ENCODE assay signal across 7 cellular contexts in genomic region chr5:138715931-138716432, GRCh38. TPM values are rescaled to one million over a fixed set of nuclear protein-coding genes. Genes with fewer than 3 reads are reported as not detected.
A peak's percentile ranks its signal among the peaks of the same experiment; 100 is the strongest.
DNase-seq lines count a peak whose midpoint lies in the region; ATAC-seq, FAIRE-seq and TF ChIP-seq lines count a peak whose summit lies in the region.
"Not testable (repeated sequence)": the region's sequence is repeated elsewhere in the genome, so short reads cannot be mapped to it uniquely, and the experiment has no call there.

No MANE protein-coding gene starts in this region.

- RAD21 ChIA-PET in HCT116 (lab: Charles Lee; ENCODE audit: low non-redundant PET in 1 of 2, low total read pairs in 2 of 2, uncharacterized antibody in 2 of 2, unreplicated experiment in 2 of 2), result not testable (repeated sequence)

- DNase-seq in Caki2 (ENCODE audit: low read depth) (peak; percentile 19), M059J (ENCODE audit: low read depth) (peak; percentile 15), kidney tubule cell (ENCODE audit: low spot score) (peak; percentile 27), renal cortical epithelial cell (ENCODE audit: low read depth) (peak; percentile 47)
- DNase-seq in HCT116 (ENCODE audit: low read depth, low spot score); SK-N-SH; K562 (ENCODE audit: extremely low read depth in 1 of 4, low spot score in 3 of 4): not testable (repeated sequence)

- H3K27ac ChIP-seq in HCT116 (ENCODE audit: low read depth, low read length); SK-N-SH (ENCODE audit: low read depth in 2 of 2, low read length in 1 of 2); K562 (ENCODE audit: extremely low read depth, low read depth, low read length): not testable (repeated sequence)

- intact Hi-C loops in HCT116 (cut with micrococcal nuclease); K562 (cut with micrococcal nuclease): not testable (repeated sequence)

- not testable (repeated sequence) for H3K9me2 ChIP-seq in HCT116 (ENCODE audit: insufficient read depth); SK-N-SH

- H3K4me3 ChIP-seq in HCT116 (replicated peaks in 1 of 2; ENCODE audit: low read depth in 1 of 2, low read length in 2 of 2); SK-N-SH (ENCODE audit: low read depth in 2 of 2, low read length in 1 of 2); K562: not testable (repeated sequence)

- H3K9me3 ChIP-seq in HCT116 (ENCODE audit: control insufficient read depth in 1 of 2, insufficient read depth in 1 of 2, low read depth in 1 of 2, low read length in 2 of 2); SK-N-SH; K562 (replicated peaks; ENCODE audit: control insufficient read depth, insufficient read depth, low read depth, low read length): not testable (repeated sequence)

- not testable (repeated sequence) for TF ChIP-seq EP300 in SK-N-SH (IDR thresholded peaks at IDR 0.05; ENCODE audit: borderline replicate concordance in 1 of 2, low read depth in 1 of 2, low read length in 1 of 2); K562 (IDR thresholded peaks at IDR 0.05; ENCODE audit: low read length)

- not testable (repeated sequence) for TF ChIP-seq POLR2A in HCT116 (IDR thresholded peaks at IDR 0.05; ENCODE audit: borderline replicate concordance, extremely low read depth, insufficient read depth, insufficient read length); K562 (conservative IDR thresholded peaks at IDR 0.05)

- not testable (repeated sequence) for BruUV-seq in HCT116 (replicated peaks; lab: Mats Ljungman, UMichigan); K562 (replicated peaks; lab: Mats Ljungman, UMichigan)

- not testable (repeated sequence) for H3F3A ChIP-seq in SK-N-SH (replicated peaks; ENCODE audit: insufficient read depth)

- not testable (repeated sequence) for H3K9me1 ChIP-seq in K562 (ENCODE audit: control insufficient read depth, insufficient read depth, low read length)

- H3K9ac ChIP-seq in HCT116 (ENCODE audit: low read length); SK-N-SH; K562 (ENCODE audit: insufficient read depth in 1 of 2, low read depth in 2 of 2, low read length in 2 of 2): not testable (repeated sequence)

- not testable (repeated sequence) for H3K36me3 ChIP-seq in HCT116 (ENCODE audit: control insufficient read depth in 1 of 2, insufficient read depth in 2 of 2, low read length in 2 of 2); SK-N-SH (replicated peaks in 1 of 2; ENCODE audit: control insufficient read depth in 1 of 2, insufficient read depth in 2 of 2, low read length in 1 of 2); K562 (ENCODE audit: control insufficient read depth, insufficient read depth, low read length)

- in situ Hi-C loops in Caki2 (cut with HindIII; ENCODE audit: low pct_unique_long_range_greater_than_20kb, low sequenced_read_pairs); K562 (cut with MboI): not testable (repeated sequence)

- not testable (repeated sequence) for ATAC-seq in HCT116, K562

- CTCF ChIA-PET in HCT116 (lab: Charles Lee), result interaction anchor here (1.8 kb wide), 1 partner anchor 9 kb away, joined by 5 read pairs; no protein-coding TSS in a partner anchor
- CTCF ChIA-PET in SK-N-SH (lab: Yijun Ruan, JAX); K562 (lab: Yijun Ruan, JAX; ENCODE audit: low intra/inter-chr PET ratio): not testable (repeated sequence)

- H4K20me1 ChIP-seq in HCT116 (ENCODE audit: insufficient read depth); SK-N-SH (ENCODE audit: insufficient read depth); K562 (replicated peaks; ENCODE audit: control insufficient read depth, insufficient read depth, low read length): not testable (repeated sequence)

- not testable (repeated sequence) for TF ChIP-seq RAD21 in HCT116 (IDR thresholded peaks at IDR 0.05; ENCODE audit: low read depth); SK-N-SH (IDR thresholded peaks at IDR 0.05; ENCODE audit: low read length); K562 (CRISPR knock-in tag; conservative IDR thresholded peaks at IDR 0.05 in 1 of 2, IDR thresholded peaks at IDR 0.05 in 1 of 2)

- 65% methylated on average over 8 of the region's 8 CpGs for WGBS in SK-N-SH (ENCODE audit: low lambda C conversion rate)
- 3% methylated on average over 6 of the region's 8 CpGs for WGBS in K562 (ENCODE audit: insufficient coverage, low coverage, missing lambda C conversion rate)

- H2AFZ ChIP-seq in HCT116 (ENCODE audit: low read depth, low read length, poor library complexity, severe bottlenecking), result peak overlapping the region; percentile 76
- not testable (repeated sequence) for H2AFZ ChIP-seq in SK-N-SH (ENCODE audit: low read depth); K562 (ENCODE audit: low read depth, low read length)

- not testable (repeated sequence) for H3K27me3 ChIP-seq in HCT116 (ENCODE audit: insufficient read depth, low read length); SK-N-SH (ENCODE audit: insufficient read depth); K562 (ENCODE audit: control insufficient read depth in 2 of 2, insufficient read depth in 2 of 2, low read length in 2 of 2)

- peaks cover 12 to 23% of the 10 kb centered on the region in 2 experiments for H3K4me1 ChIP-seq in HCT116 (ENCODE audit: control insufficient read depth in 1 of 2, insufficient read depth in 2 of 2, low read length in 2 of 2)
- not testable (repeated sequence) for H3K4me1 ChIP-seq in SK-N-SH (ENCODE audit: control insufficient read depth in 1 of 2, insufficient read depth in 2 of 2, low read depth in 1 of 2, low read length in 1 of 2); K562 (replicated peaks in 1 of 2; ENCODE audit: control insufficient read depth in 2 of 2, insufficient read depth in 2 of 2, low read length in 2 of 2)

- not testable (repeated sequence) for FAIRE-seq in K562 (lab: Jason Lieb, UNC)

- POLR2A ChIA-PET in HCT116 (lab: Charles Lee) (interaction anchor here (1.3 kb wide), 1 partner anchor 9 kb away, joined by 4 read pairs; no protein-coding TSS in a partner anchor), SK-N-SH (lab: Yijun Ruan, JAX) (interaction anchor here (0.7 kb wide), 1 partner anchor 10 kb away, joined by 3 read pairs; no protein-coding TSS in a partner anchor), K562 (lab: Yijun Ruan, JAX) (interaction anchor here (1.0 to 1.4 kb wide), 3 partner anchors 14 to 18 kb away, joined by 3 to 5 read pairs (median 3); no protein-coding TSS in a partner anchor)

- not testable (repeated sequence) for H3K79me2 ChIP-seq in HCT116 (ENCODE audit: insufficient read depth, low read length); SK-N-SH (ENCODE audit: insufficient read depth); K562 (ENCODE audit: control insufficient read depth, insufficient read depth, low read length)

- not testable (repeated sequence) for TF ChIP-seq CTCF in HCT116 (IDR thresholded peaks at IDR 0.05 in 2 of 3, conservative IDR thresholded peaks at IDR 0.05 in 1 of 3; ENCODE audit: borderline replicate concordance in 1 of 3, insufficient read depth in 1 of 3, low read depth in 2 of 3, low read length in 2 of 3); SK-N-SH (IDR thresholded peaks at IDR 0.05); K562 (IDR thresholded peaks at IDR 0.05 in 2 of 3, conservative IDR thresholded peaks at IDR 0.05 in 1 of 3; ENCODE audit: insufficient read depth in 2 of 3, low read depth in 1 of 3, low read length in 3 of 3)

- peak overlapping the region; percentile 28 for H3K4me2 ChIP-seq in HCT116 (ENCODE audit: low read length)
- not testable (repeated sequence) for H3K4me2 ChIP-seq in SK-N-SH; K562 (ENCODE audit: insufficient read depth, low read length)

TF ChIP-seq in SK-N-SH, 30 proteins besides CTCF, POLR2A, EP300 and RAD21:
- TF ChIP-seq FOSL2 (IDR thresholded peaks at IDR 0.05; ENCODE audit: borderline replicate concordance, low read depth), result peak; percentile 17; the same call in 1 of the 2 replicates

TF ChIP-seq in K562, 482 proteins besides CTCF, POLR2A, EP300 and RAD21 (continues in another document):
- TF ChIP-seq C11orf30 (IDR thresholded peaks at IDR 0.05; ENCODE audit: low read depth), result peak; percentile 23; the same call in 1 of the 2 replicates

RNA-seq across cellular contexts. Expression of gene CTNNA1, which starts 37.2 kb away (rescaled TPM):
- total RNA-seq in Caki2 (2014; rRNA removed; shearing (Covaris generic); ENCODE audit: low replicate concordance), result 233 and 268 TPM in 2 replicates
- total RNA-seq in HCT116 (2021; ENCODE audit: unreplicated experiment) (313 TPM), K562 (2014; rRNA removed) (102 and 124 TPM in 2 replicates), K562 (2014; rRNA removed; fragmentation: Illumina TruSeq; extraction: Trizol) (89.1 and 102 TPM in 2 replicates), K562 (2015; rRNA removed; fragmentation: Illumina TruSeq; extraction: Trizol) (89.8 and 90.0 TPM in 2 replicates), K562 (2021) (105 and 117 TPM in 2 replicates), renal cortical epithelial cell (624 and 687 TPM in 2 replicates)
- polyA plus RNA-seq in HCT116 (2012), result 306 and 330 TPM in 2 replicates
- 184 and 277 TPM in 2 replicates for total RNA-seq in M059J (2014; rRNA removed; shearing (Covaris generic))
- polyA plus RNA-seq in SK-N-SH (2012; rRNA removed) (118 and 130 TPM in 2 replicates), K562 (2011; rRNA removed) (29.6 and 32.5 TPM in 2 replicates), K562 (2014; fragmentation: Illumina TruSeq; extraction: Trizol) (101 and 107 TPM in 2 replicates), K562 (2014; fragmentation: Nextera tagmentation; extraction: Ambion mirVana) (10 to 100 TPM; 72.8 to 76.5 TPM), K562 (2014; rRNA removed) (59.6 and 72.3 TPM in 2 replicates)
- 122 and 123 TPM in 2 replicates for polyA plus RNA-seq in SK-N-SH (2012; cell fraction: cytosol; rRNA removed)
- 161 and 184 TPM in 2 replicates for polyA plus RNA-seq in SK-N-SH (2012; cell fraction: nucleus; rRNA removed)
- 91.6 and 154 TPM in 2 replicates for total RNA-seq in K562 (2011; cell fraction: chromatin; rRNA removed; ENCODE audit: low replicate concordance)
- 41.4 and 47.6 TPM in 2 replicates for total RNA-seq in K562 (2011; cell fraction: nucleolus; rRNA removed)
- total RNA-seq in K562 (2011; cell fraction: nucleoplasm; rRNA removed), result 67.2 and 98.1 TPM in 2 replicates
- polyA plus RNA-seq in K562 (2011; cell fraction: cytosol; rRNA removed), result 44.7 and 48.7 TPM in 2 replicates
- polyA plus RNA-seq in K562 (2011; cell fraction: nucleus; rRNA removed), result 57.0 and 67.8 TPM in 2 replicates
- polyA plus RNA-seq in K562 (2012), result 103 and 163 TPM in 2 replicates
- polyA minus RNA-seq in K562 (2011; rRNA and poly(A)+ RNA removed), result 47.1 and 55.3 TPM in 2 replicates
- 94.4 and 124 TPM in 2 replicates for polyA minus RNA-seq in K562 (2011; cell fraction: cytosol; rRNA and poly(A)+ RNA removed)
- polyA minus RNA-seq in K562 (2011; cell fraction: nucleus; rRNA and poly(A)+ RNA removed), result 31.5 and 43.1 TPM in 2 replicates
